Comparison of ENCODE assay signal across 19 cellular contexts in genomic region chr12:59179231-59179630, GRCh38.
DNase-seq lines count a peak whose midpoint lies in the region; ATAC-seq, FAIRE-seq and TF ChIP-seq lines count a peak whose summit lies in the region.
"Had no signal": no experiment of that assay in that cellular context is flagged by ENCODE, and none has a peak within 500 bp of the region (broad histone marks: within the 10 kb centered on the region; RNA-seq: fewer than 3 reads in every experiment).

No MANE protein-coding gene starts in this region.

- ATAC-seq in PC-3: peak; percentile 72
- ATAC-seq: A549 had no signal

- H3K4me2 ChIP-seq in PC-3 (ENCODE audit: low read length) (0 out of 2 replicates have a peak overlapping the region, but pooled peaks have one; percentile 27), endothelial cell of umbilical vein (ENCODE audit: insufficient read depth, low read length) (no peak overlapping the region)
- H3K4me2 ChIP-seq: A549 had no signal

- H3K79me2 ChIP-seq in PC-3 (ENCODE audit: low read length): no peaks in the 10 kb centered on the region
- no peaks in the 10 kb centered on the region for H3K79me2 ChIP-seq in endothelial cell of umbilical vein (ENCODE audit: control insufficient read depth, insufficient read depth, low read length)

- no peak for TF ChIP-seq POLR2A in endothelial cell of umbilical vein (IDR thresholded peaks at IDR 0.05; ENCODE audit: low read depth, low read length)

- no TSS peak for BruUV-seq in PC-3 (replicated peaks; lab: Mats Ljungman, UMichigan)
- BruUV-seq in endothelial cell of umbilical vein (replicated peaks; lab: Mats Ljungman, UMichigan): no TSS peak

- TF ChIP-seq CTCF in PC-3 (conservative IDR thresholded peaks at IDR 0.05; ENCODE audit: low read depth, low read length) (no peak), endothelial cell of umbilical vein (IDR thresholded peaks at IDR 0.05; ENCODE audit: extremely low read depth in 1 of 2, insufficient read depth in 1 of 2, low read depth in 1 of 2, low read length in 2 of 2) (no peak)

- no peaks in the 10 kb centered on the region for H3K9me2 ChIP-seq in PC-3 (replicated peaks; ENCODE audit: low read length)

- no peak overlapping the region for H3K9ac ChIP-seq in PC-3 (ENCODE audit: low read length)
- H3K9ac ChIP-seq in endothelial cell of umbilical vein (replicated peaks; ENCODE audit: extremely low read depth, insufficient read depth, low read length): no peak overlapping the region
- H3K9ac ChIP-seq: GM23248 had no signal

- H3K27ac ChIP-seq in PC-3 (ENCODE audit: low read length) (peak overlapping the region; percentile 26; the same call in 1 of the 2 replicates), endothelial cell of umbilical vein (ENCODE audit: insufficient read depth, low read depth, low read length) (no peak overlapping the region)
- H3K27ac ChIP-seq: A549, C4-2B, GM23248 had no signal

- intact Hi-C loops in PC-3 (cut with micrococcal nuclease) (no loop called here), endothelial cell of umbilical vein (cut with micrococcal nuclease) (no loop called here)

- H3K9me1 ChIP-seq in endothelial cell of umbilical vein (replicated peaks; ENCODE audit: control insufficient read depth, extremely low read depth, insufficient read depth, low read length): no peaks in the 10 kb centered on the region

- dilution Hi-C loops in endothelial cell of umbilical vein (cut with MboI; ENCODE audit: extremely low pct_ligation_motif_present, low sequenced_read_pairs): no loop called here

- DNase-seq in ELR (ENCODE audit: low read depth) (peak; percentile 16), PC-3 (peak; percentile 57), endothelial cell of umbilical vein (ENCODE audit: low read depth, low spot score) (no peak), kidney tubule cell (ENCODE audit: low spot score) (no peak), DMS114 treated with DMSO at 0.1 percent for 48 hours (lab: John Stamatoyannopoulos, UW; ENCODE audit: unreplicated experiment) (no peak), KG1 (lab: John Stamatoyannopoulos, UW) (no peak)
- no peak for DNase-seq in stimulated activated CD4-positive, alpha-beta T cell treated with anti-CD3 and anti-CD28 coated beads, Interleukin-4, amount 100 ng/mL, for 24 hours
- DNase-seq: AML-193; Caco-2; CD4-positive, alpha-beta T cell; DMS79 treated with DMSO at 0.1 percent for 48 hours; GM23248; HCEC 1CT had no signal

- H3K4me3 ChIP-seq in PC-3 (ENCODE audit: low read length): no peak overlapping the region
- H3K4me3 ChIP-seq in endothelial cell of umbilical vein (replicated peaks in 1 of 3; ENCODE audit: insufficient read depth in 1 of 3, low read depth in 1 of 3, low read length in 3 of 3): no peak overlapping the region
- H3K4me3 ChIP-seq: A549, GM23248 had no signal

- FAIRE-seq in endothelial cell of umbilical vein (lab: Jason Lieb, UNC): no peak
- FAIRE-seq: A549, G401.6, GM12891, GM19239, H54 had no signal

- peaks cover 23% of the 10 kb centered on the region for H3K4me1 ChIP-seq in PC-3 (ENCODE audit: insufficient read depth, low read length)
- H3K4me1 ChIP-seq in endothelial cell of umbilical vein (ENCODE audit: control insufficient read depth, extremely low read depth, insufficient read depth, low read length): no peaks in the 10 kb centered on the region
- H3K4me1 ChIP-seq: A549, Caco-2 had no signal

- POLR2A ChIA-PET in PC-3 (lab: Charles Lee; ENCODE audit: unreplicated experiment) (no interaction called here), endothelial cell of umbilical vein (lab: Charles Lee) (no interaction called here)

- H3K9me3 ChIP-seq in PC-3 (ENCODE audit: low read length) (no peaks in the 10 kb centered on the region), endothelial cell of umbilical vein (replicated peaks; ENCODE audit: control insufficient read depth, insufficient read depth, low read length) (no peaks in the 10 kb centered on the region)
- H3K9me3 ChIP-seq: A549, Caco-2 had no signal

- CTCF ChIA-PET in PC-3 (lab: Charles Lee): no interaction called here
- CTCF ChIA-PET in endothelial cell of umbilical vein (lab: Charles Lee): interaction anchor here (1.1 kb wide), 1 partner anchor 12 kb away, joined by 3 read pairs; no protein-coding TSS in a partner anchor

- no peak overlapping the region for H2AFZ ChIP-seq in PC-3 (ENCODE audit: low read length)
- no peak overlapping the region for H2AFZ ChIP-seq in endothelial cell of umbilical vein (ENCODE audit: low read depth, low read length)
- H2AFZ ChIP-seq: GM23248 had no signal

- H4K20me1 ChIP-seq in PC-3 (ENCODE audit: low read length): no peaks in the 10 kb centered on the region
- no peaks in the 10 kb centered on the region for H4K20me1 ChIP-seq in endothelial cell of umbilical vein (replicated peaks; ENCODE audit: control insufficient read depth, extremely low read depth, insufficient read depth, low read length)

- H3K27me3 ChIP-seq in PC-3 (ENCODE audit: low read length): no peaks in the 10 kb centered on the region
- peaks cover 0 to 3% of the 10 kb centered on the region in 2 experiments for H3K27me3 ChIP-seq in endothelial cell of umbilical vein (ENCODE audit: control insufficient read depth in 2 of 2, insufficient read depth in 2 of 2, low read length in 2 of 2)

- no peaks in the 10 kb centered on the region for H3F3A ChIP-seq in PC-3 (ENCODE audit: low read length, unreplicated experiment)

- no peaks in the 10 kb centered on the region for H3K36me3 ChIP-seq in PC-3 (ENCODE audit: low read depth, low read length)
- no peaks in the 10 kb centered on the region for H3K36me3 ChIP-seq in endothelial cell of umbilical vein (ENCODE audit: control insufficient read depth in 2 of 2, extremely low read depth in 1 of 2, insufficient read depth in 2 of 2, low read length in 2 of 2)

TF ChIP-seq in endothelial cell of umbilical vein, 7 proteins besides CTCF, POLR2A, EP300 and RAD21:
- TF ChIP-seq FOS (IDR thresholded peaks at IDR 0.05; ENCODE audit: borderline replicate concordance, insufficient read depth, low read length) (no peak), MAX (IDR thresholded peaks at IDR 0.05; ENCODE audit: insufficient read depth, insufficient read length) (no peak), GATA2 (IDR thresholded peaks at IDR 0.05; ENCODE audit: insufficient read depth, insufficient read length, low read depth, low read length) (peak; percentile 33), MYC (IDR thresholded peaks at IDR 0.05; ENCODE audit: low read depth, low read length) (no peak)

Comparison
In these comparisons a context has a peak if more than half of its experiments do, and no peak if none do; other contexts are left out.
1. DNase-seq: peak in ELR (single experiment) and PC-3 (single experiment); none in endothelial cell of umbilical vein (single experiment), stimulated activated CD4-positive, alpha-beta T cell treated with anti-CD3 and anti-CD28 coated beads, Interleukin-4, amount 100 ng/mL, for 24 hours (single experiment), kidney tubule cell (single experiment), DMS114 treated with DMSO at 0.1 percent for 48 hours (single experiment) and KG1 (single experiment).